Comparison of ENCODE assay signal across 8 cellular contexts in genomic region chr16:54928421-54929089, GRCh38. TPM values are rescaled to one million over a fixed set of nuclear protein-coding genes. Genes with fewer than 3 reads are reported as not detected.
DNase-seq lines count a peak whose midpoint lies in the region; ATAC-seq and TF ChIP-seq lines count a peak whose summit lies in the region.

No MANE protein-coding gene starts in this region.

- intact Hi-C loops in vagina (cut with DNase I): no loop called here

- H3K4me1 Mint-ChIP-seq in T-helper 17 cell (peaks cover 25% of the 10 kb centered on the region), endothelial cell (ENCODE audit: unreplicated experiment) (peaks cover 30% of the 10 kb centered on the region)

- peak overlapping the region; percentile 56 for H3K27ac Mint-ChIP-seq in T-helper 17 cell
- H3K27ac Mint-ChIP-seq in endothelial cell (ENCODE audit: unreplicated experiment): peak overlapping the region; percentile 53

- H3K27me3 ChIP-seq in mononuclear cell (ENCODE audit: insufficient read depth, low read length) (peaks cover 69% of the 10 kb centered on the region), vagina (peaks cover 10% of the 10 kb centered on the region)

- H3K9me3 Mint-ChIP-seq in endothelial cell (ENCODE audit: unreplicated experiment): no peaks in the 10 kb centered on the region

- H3K4me3 Mint-ChIP-seq in T-helper 17 cell: peak overlapping the region; percentile 94
- H3K4me3 Mint-ChIP-seq in endothelial cell (ENCODE audit: unreplicated experiment): peak overlapping the region; percentile 91

- H3K9me3 ChIP-seq in T-helper 17 cell (ENCODE audit: control insufficient read depth, low read length, poor library complexity, severe bottlenecking): no peaks in the 10 kb centered on the region
- H3K9me3 ChIP-seq in mononuclear cell (ENCODE audit: low read depth, low read length): no peaks in the 10 kb centered on the region
- H3K9me3 ChIP-seq in vagina: no peaks in the 10 kb centered on the region

- ATAC-seq in GM21723 (IDR thresholded peaks at IDR 0.05; ENCODE audit: unreplicated experiment) (peak; percentile 59), T-helper 17 cell (peak; percentile 33)

- no peak for TF ChIP-seq CTCF in endothelial cell (IDR thresholded peaks at IDR 0.05; ENCODE audit: unreplicated experiment)
- no peak for TF ChIP-seq CTCF in vagina (IDR thresholded peaks at IDR 0.05)

- no peaks in the 10 kb centered on the region for H3K36me3 ChIP-seq in vagina

- peak overlapping the region; percentile 65 for H3K27ac ChIP-seq in vagina

- H3K4me1 ChIP-seq in mononuclear cell (ENCODE audit: insufficient read depth, low read length) (peaks cover 30% of the 10 kb centered on the region), vagina (peaks cover 11% of the 10 kb centered on the region)

- H3K4me3 ChIP-seq in mononuclear cell (ENCODE audit: low read length): peak overlapping the region; percentile 39
- H3K4me3 ChIP-seq in vagina: peak overlapping the region; percentile 50 to 55

- H3K36me3 Mint-ChIP-seq in T-helper 17 cell (ENCODE audit: low read depth) (peaks cover 10% of the 10 kb centered on the region), endothelial cell (ENCODE audit: low read depth, unreplicated experiment) (no peaks in the 10 kb centered on the region)

- no peak for TF ChIP-seq POLR2A in vagina (IDR thresholded peaks at IDR 0.05)

- H3K27me3 Mint-ChIP-seq in T-helper 17 cell (peaks cover 52% of the 10 kb centered on the region), endothelial cell (ENCODE audit: unreplicated experiment) (peaks cover 23% of the 10 kb centered on the region)

- DNase-seq in SHP77 (lab: John Stamatoyannopoulos, UW): peak; percentile 19 to 31
- DNase-seq in SHP77 treated with DMSO at 0.1 percent for 48 hours (lab: John Stamatoyannopoulos, UW): no peak
- DNase-seq in HuH-7.5 (ENCODE audit: low spot score): peak; percentile 45
- DNase-seq in T-helper 17 cell: peak in 2 of 3 donors; percentile 33 to 47
- DNase-seq in endothelial cell (ENCODE audit: low spot score): peak; percentile 77
- no peak for DNase-seq in vagina (ENCODE audit: extremely low spot score in 2 of 2)

RNA-seq across cellular contexts. Expression of gene IRX5, which starts 2.1 kb away (rescaled TPM):
- total RNA-seq in T-helper 17 cell: under 1 TPM in 1 of 2 donors, not detected in 1; 0.15 TPM
- total RNA-seq in endothelial cell (ENCODE audit: unreplicated experiment): 2.6 TPM
- total RNA-seq in mononuclear cell: 0.21 TPM
- 11.0 TPM for total RNA-seq in vagina

Comparison
In these comparisons a context has a peak if more than half of its experiments do, and no peak if none do; other contexts are left out.
1. DNase-seq: peak in SHP77 (2 of 2), HuH-7.5 (single experiment), T-helper 17 cell (2 of 3) and endothelial cell (single experiment); none in SHP77 treated with DMSO at 0.1 percent for 48 hours (single experiment) and vagina (0 of 2).